17 cellular contexts compared by ENCODE assay signal in genomic region chr3:140363801-140364200, GRCh38.
DNase-seq lines count a peak whose midpoint lies in the region; ATAC-seq, FAIRE-seq and TF ChIP-seq lines count a peak whose summit lies in the region.
"Had no signal": no experiment of that assay in that cellular context is flagged by ENCODE, and none has a peak within 500 bp of the region (broad histone marks: within the 10 kb centered on the region; RNA-seq: fewer than 3 reads in every experiment).

No MANE protein-coding gene starts in this region.

- H3K27me3 Mint-ChIP-seq in activated T-cell treated with anti-CD3 and anti-CD28 coated beads, Interleukin-2, amount 50 U/mL, for 72 hours (ENCODE audit: low read depth): peaks cover 12% of the 10 kb centered on the region
- no peaks in the 10 kb centered on the region for H3K27me3 Mint-ChIP-seq in activated T-cell treated with anti-CD3 and anti-CD28 coated beads, Interleukin-2, amount 50 U/mL, for 24 hours
- no peaks in the 10 kb centered on the region for H3K27me3 Mint-ChIP-seq in natural killer cell (ENCODE audit: low read depth in 2 of 2)
- H3K27me3 Mint-ChIP-seq in stimulated activated memory B cell treated with anti-CD40 and anti-IgM and Interleukin-4, amounts not matched to agents 10 μg/mL and 1 μg/mL and 100 μg/mL, for 72 hours: no peaks in the 10 kb centered on the region
- H3K27me3 Mint-ChIP-seq: B cell had no signal

- peak; percentile 3 to 22 for DNase-seq in activated T-cell treated with anti-CD3 and anti-CD28 coated beads, Interleukin-2, amount 50 U/mL, for 72 hours
- no peak for DNase-seq in activated T-cell treated with anti-CD3 and anti-CD28 coated beads, Interleukin-2, amount 50 U/mL, for 24 hours
- DNase-seq in bronchial epithelial cell (ENCODE audit: low read depth) (peak; percentile 84), natural killer cell (peak; percentile 20), NCI-H524 (lab: John Stamatoyannopoulos, UW) (no peak), SK-N-DZ (ENCODE audit: low spot score) (no peak)
- DNase-seq: activated gamma-delta T cell; Karpas-422; NCI-H446; stimulated activated naive CD4-positive, alpha-beta T cell; T-helper 9 cell had no signal

- H3K27ac Mint-ChIP-seq in activated T-cell treated with anti-CD3 and anti-CD28 coated beads, Interleukin-2, amount 50 U/mL, for 72 hours: no peak overlapping the region
- no peak overlapping the region for H3K27ac Mint-ChIP-seq in activated T-cell treated with anti-CD3 and anti-CD28 coated beads, Interleukin-2, amount 50 U/mL, for 24 hours
- no peak overlapping the region for H3K27ac Mint-ChIP-seq in natural killer cell
- no peak overlapping the region for H3K27ac Mint-ChIP-seq in stimulated activated memory B cell treated with anti-CD40 and anti-IgM and Interleukin-4, amounts not matched to agents 10 μg/mL and 1 μg/mL and 100 μg/mL, for 72 hours
- H3K27ac Mint-ChIP-seq: B cell, nephron had no signal

- ATAC-seq in activated T-cell treated with anti-CD3 and anti-CD28 coated beads, Interleukin-2, amount 50 U/mL, for 72 hours (replicated peaks in 1 of 2): peak in 1 of 2 donors; percentile 67
- peak; percentile 39 to 66 (median 49) for ATAC-seq in natural killer cell
- ATAC-seq in stimulated activated memory B cell treated with anti-CD40 and anti-IgM and Interleukin-4, amounts not matched to agents 10 μg/mL and 1 μg/mL and 100 μg/mL, for 72 hours: no peak
- ATAC-seq: left lobe of liver, right lobe of liver had no signal

- no peak for TF ChIP-seq EP300 in Ishikawa (IDR thresholded peaks at IDR 0.05; ENCODE audit: borderline replicate concordance)

- no peak for FAIRE-seq in bronchial epithelial cell (lab: Jason Lieb, UNC)

- H3K9me3 Mint-ChIP-seq in activated T-cell treated with anti-CD3 and anti-CD28 coated beads, Interleukin-2, amount 50 U/mL, for 72 hours: no peaks in the 10 kb centered on the region
- peaks cover 2% of the 10 kb centered on the region for H3K9me3 Mint-ChIP-seq in activated T-cell treated with anti-CD3 and anti-CD28 coated beads, Interleukin-2, amount 50 U/mL, for 24 hours
- H3K9me3 Mint-ChIP-seq in natural killer cell: no peaks in the 10 kb centered on the region
- no peaks in the 10 kb centered on the region for H3K9me3 Mint-ChIP-seq in stimulated activated memory B cell treated with anti-CD40 and anti-IgM and Interleukin-4, amounts not matched to agents 10 μg/mL and 1 μg/mL and 100 μg/mL, for 72 hours

- no peak overlapping the region for H3K4me3 Mint-ChIP-seq in activated T-cell treated with anti-CD3 and anti-CD28 coated beads, Interleukin-2, amount 50 U/mL, for 72 hours
- H3K4me3 Mint-ChIP-seq in activated T-cell treated with anti-CD3 and anti-CD28 coated beads, Interleukin-2, amount 50 U/mL, for 24 hours: no peak overlapping the region
- H3K4me3 Mint-ChIP-seq in natural killer cell: no peak overlapping the region
- H3K4me3 Mint-ChIP-seq in stimulated activated memory B cell treated with anti-CD40 and anti-IgM and Interleukin-4, amounts not matched to agents 10 μg/mL and 1 μg/mL and 100 μg/mL, for 72 hours: no peak overlapping the region
- H3K4me3 Mint-ChIP-seq: B cell, nephron had no signal

- H3K4me3 ChIP-seq in bronchial epithelial cell (ENCODE audit: low read depth, low read length): no peak overlapping the region
- H3K4me3 ChIP-seq: right lobe of liver had no signal

- H3K36me3 ChIP-seq in bronchial epithelial cell (ENCODE audit: control insufficient read depth, insufficient read depth, low read length): no peaks in the 10 kb centered on the region
- H3K36me3 ChIP-seq: right lobe of liver had no signal

- intact Hi-C loops in natural killer cell (cut with micrococcal nuclease): no loop called here

- TF ChIP-seq CTCF in bronchial epithelial cell (IDR thresholded peaks at IDR 0.05; ENCODE audit: insufficient read depth, low read length, severe bottlenecking) (no peak), natural killer cell (IDR thresholded peaks at IDR 0.05) (no peak)

- H3K4me1 Mint-ChIP-seq in activated T-cell treated with anti-CD3 and anti-CD28 coated beads, Interleukin-2, amount 50 U/mL, for 72 hours (ENCODE audit: low read depth): peaks cover 7% of the 10 kb centered on the region
- H3K4me1 Mint-ChIP-seq in activated T-cell treated with anti-CD3 and anti-CD28 coated beads, Interleukin-2, amount 50 U/mL, for 24 hours (ENCODE audit: low read depth): no peaks in the 10 kb centered on the region
- H3K4me1 Mint-ChIP-seq in natural killer cell: no peaks in the 10 kb centered on the region
- H3K4me1 Mint-ChIP-seq in stimulated activated memory B cell treated with anti-CD40 and anti-IgM and Interleukin-4, amounts not matched to agents 10 μg/mL and 1 μg/mL and 100 μg/mL, for 72 hours: no peaks in the 10 kb centered on the region
- H3K4me1 Mint-ChIP-seq: B cell, nephron had no signal

- no peaks in the 10 kb centered on the region for H3K36me3 Mint-ChIP-seq in activated T-cell treated with anti-CD3 and anti-CD28 coated beads, Interleukin-2, amount 50 U/mL, for 72 hours (ENCODE audit: insufficient read depth in 2 of 2)
- H3K36me3 Mint-ChIP-seq in activated T-cell treated with anti-CD3 and anti-CD28 coated beads, Interleukin-2, amount 50 U/mL, for 24 hours (ENCODE audit: low read depth): no peaks in the 10 kb centered on the region
- no peaks in the 10 kb centered on the region for H3K36me3 Mint-ChIP-seq in natural killer cell
- H3K36me3 Mint-ChIP-seq in stimulated activated memory B cell treated with anti-CD40 and anti-IgM and Interleukin-4, amounts not matched to agents 10 μg/mL and 1 μg/mL and 100 μg/mL, for 72 hours: no peaks in the 10 kb centered on the region

- no peaks in the 10 kb centered on the region for H3K27me3 ChIP-seq in bronchial epithelial cell (ENCODE audit: control insufficient read depth, insufficient read depth, low read length)
- H3K27me3 ChIP-seq: right lobe of liver had no signal

- no peak for TF ChIP-seq RAD21 in Ishikawa (IDR thresholded peaks at IDR 0.05; ENCODE audit: low read depth)

TF ChIP-seq in Ishikawa, 13 proteins besides CTCF, POLR2A, EP300 and RAD21:
- TF ChIP-seq MAX (IDR thresholded peaks at IDR 0.05) (no peak), EGR1 (IDR thresholded peaks at IDR 0.05) (no peak), YY1 (IDR thresholded peaks at IDR 0.05; ENCODE audit: low read depth) (no peak), TEAD4 (IDR thresholded peaks at IDR 0.05) (no peak), NFIC (IDR thresholded peaks at IDR 0.05) (peak; percentile 25; the same call in 1 of the 2 replicates), CEBPB (IDR thresholded peaks at IDR 0.05) (no peak), USF1 (IDR thresholded peaks at IDR 0.05) (no peak), REST (IDR thresholded peaks at IDR 0.05; ENCODE audit: low read depth) (no peak)

Comparison
In these comparisons a context has a peak if more than half of its experiments do, and no peak if none do; other contexts are left out.
1. DNase-seq: peak in activated T-cell treated with anti-CD3 and anti-CD28 coated beads, Interleukin-2, amount 50 U/mL, for 72 hours (2 of 2), bronchial epithelial cell (single experiment) and natural killer cell (single experiment); none in activated T-cell treated with anti-CD3 and anti-CD28 coated beads, Interleukin-2, amount 50 U/mL, for 24 hours (single experiment), NCI-H524 (0 of 2) and SK-N-DZ (single experiment).